13 cellular contexts compared by ENCODE assay signal in genomic region chr13:41614671-41615519, GRCh38.
DNase-seq lines count a peak whose midpoint lies in the region; ATAC-seq and TF ChIP-seq lines count a peak whose summit lies in the region.
"Had no signal": no experiment of that assay in that cellular context is flagged by ENCODE, and none has a peak within 500 bp of the region (broad histone marks: within the 10 kb centered on the region; RNA-seq: fewer than 3 reads in every experiment).

No MANE protein-coding gene starts in this region.

- H3K9me3 Mint-ChIP-seq in stimulated activated effector memory CD8-positive, alpha-beta T cell treated with anti-CD3 and anti-CD28 coated beads, Interleukin-12 subunit alpha, Interleukin-12 subunit beta, amount 100 ng/mL, for 72 hours: no peaks in the 10 kb centered on the region

- in situ Hi-C loops in G401 (cut with HindIII; ENCODE audit: low sequenced_read_pairs): no loop called here

- peak overlapping the region; percentile 44 for H3K27ac ChIP-seq in parathyroid adenoma

- H3K4me3 ChIP-seq in AG10803 (ENCODE audit: low read length) (no peak overlapping the region), fibroblast of the aortic adventitia (ENCODE audit: low read depth, low read length) (no peak overlapping the region), parathyroid adenoma (ENCODE audit: low read depth, low read length) (no peak overlapping the region)
- H3K4me3 ChIP-seq: GM12878, thoracic aorta had no signal

- H2AFZ ChIP-seq in parathyroid adenoma: no peak overlapping the region

- H3K4me1 ChIP-seq in parathyroid adenoma: no peaks in the 10 kb centered on the region

- H3K27me3 ChIP-seq in parathyroid adenoma (ENCODE audit: control insufficient read depth, insufficient read depth, low read length): no peaks in the 10 kb centered on the region

- peaks cover 14% of the 10 kb centered on the region for H3K36me3 Mint-ChIP-seq in stimulated activated effector memory CD8-positive, alpha-beta T cell treated with anti-CD3 and anti-CD28 coated beads, Interleukin-12 subunit alpha, Interleukin-12 subunit beta, amount 100 ng/mL, for 72 hours

- H3K4me3 Mint-ChIP-seq in stimulated activated effector memory CD8-positive, alpha-beta T cell treated with anti-CD3 and anti-CD28 coated beads, Interleukin-12 subunit alpha, Interleukin-12 subunit beta, amount 100 ng/mL, for 72 hours: no peak overlapping the region
- H3K4me3 Mint-ChIP-seq: T-helper 2 cell treated with Interferon-gamma antibody and Interleukin-4, amounts not matched to agents 5 μg/mL and 100 μg/mL, for 36 hours had no signal

- no peaks in the 10 kb centered on the region for H3K79me2 ChIP-seq in parathyroid adenoma

- H3K9ac ChIP-seq in parathyroid adenoma: no peak overlapping the region

- ATAC-seq in SK-N-SH treated with all-trans-retinoic acid at 6 μM for 48 hours: peak; percentile 83
- no peak for ATAC-seq in HG02759 (IDR thresholded peaks at IDR 0.05; ENCODE audit: unreplicated experiment)
- ATAC-seq in stimulated activated effector memory CD8-positive, alpha-beta T cell treated with anti-CD3 and anti-CD28 coated beads, Interleukin-12 subunit alpha, Interleukin-12 subunit beta, amount 100 ng/mL, for 72 hours: no peak
- ATAC-seq: GM12878 had no signal

- DNase-seq in AG10803 (ENCODE audit: low read depth) (peak; percentile 43), fibroblast of the aortic adventitia (ENCODE audit: low read depth) (peak; percentile 55), G401 (ENCODE audit: low spot score) (no peak), NOMO-1 treated with dmso at 0.1 percent for 144 hours (lab: John Stamatoyannopoulos, UW; ENCODE audit: unreplicated experiment) (no peak)
- DNase-seq in stimulated activated effector memory CD8-positive, alpha-beta T cell treated with anti-CD3 and anti-CD28 coated beads, Interleukin-12 subunit alpha, Interleukin-12 subunit beta, amount 100 ng/mL, for 72 hours (ENCODE audit: low spot score in 2 of 2): no peak
- DNase-seq: activated effector memory CD4-positive, alpha-beta T cell treated with anti-CD3 and anti-CD28 coated beads, Interleukin-2, amount 50 U/mL, for 16 hours; NCI-H1436 treated with DMSO at 0.1 percent for 48 hours had no signal

- TF ChIP-seq CTCF in AG10803 (conservative IDR thresholded peaks at IDR 0.05; ENCODE audit: low read length) (no peak), fibroblast of the aortic adventitia (IDR thresholded peaks at IDR 0.05; ENCODE audit: insufficient read depth, low read length) (no peak), parathyroid adenoma (IDR thresholded peaks at IDR 0.05) (no peak)

- no peak overlapping the region for H3K4me2 ChIP-seq in parathyroid adenoma (ENCODE audit: low read length)

- no peaks in the 10 kb centered on the region for H3K9me3 ChIP-seq in parathyroid adenoma (ENCODE audit: control insufficient read depth, low read length)
- H3K9me3 ChIP-seq: thoracic aorta had no signal

- no peaks in the 10 kb centered on the region for H3K4me1 Mint-ChIP-seq in stimulated activated effector memory CD8-positive, alpha-beta T cell treated with anti-CD3 and anti-CD28 coated beads, Interleukin-12 subunit alpha, Interleukin-12 subunit beta, amount 100 ng/mL, for 72 hours

- H3K27ac Mint-ChIP-seq in stimulated activated effector memory CD8-positive, alpha-beta T cell treated with anti-CD3 and anti-CD28 coated beads, Interleukin-12 subunit alpha, Interleukin-12 subunit beta, amount 100 ng/mL, for 72 hours: no peak overlapping the region
- H3K27ac Mint-ChIP-seq: T-helper 2 cell treated with Interferon-gamma antibody and Interleukin-4, amounts not matched to agents 5 μg/mL and 100 μg/mL, for 36 hours had no signal

- no peaks in the 10 kb centered on the region for H3K36me3 ChIP-seq in parathyroid adenoma (ENCODE audit: control insufficient read depth, insufficient read depth, low read length)

TF ChIP-seq in SK-N-SH treated with all-trans-retinoic acid at 6 μM for 48 hours, 23 proteins besides CTCF, POLR2A, EP300 and RAD21:
- TF ChIP-seq, protein P1, sequence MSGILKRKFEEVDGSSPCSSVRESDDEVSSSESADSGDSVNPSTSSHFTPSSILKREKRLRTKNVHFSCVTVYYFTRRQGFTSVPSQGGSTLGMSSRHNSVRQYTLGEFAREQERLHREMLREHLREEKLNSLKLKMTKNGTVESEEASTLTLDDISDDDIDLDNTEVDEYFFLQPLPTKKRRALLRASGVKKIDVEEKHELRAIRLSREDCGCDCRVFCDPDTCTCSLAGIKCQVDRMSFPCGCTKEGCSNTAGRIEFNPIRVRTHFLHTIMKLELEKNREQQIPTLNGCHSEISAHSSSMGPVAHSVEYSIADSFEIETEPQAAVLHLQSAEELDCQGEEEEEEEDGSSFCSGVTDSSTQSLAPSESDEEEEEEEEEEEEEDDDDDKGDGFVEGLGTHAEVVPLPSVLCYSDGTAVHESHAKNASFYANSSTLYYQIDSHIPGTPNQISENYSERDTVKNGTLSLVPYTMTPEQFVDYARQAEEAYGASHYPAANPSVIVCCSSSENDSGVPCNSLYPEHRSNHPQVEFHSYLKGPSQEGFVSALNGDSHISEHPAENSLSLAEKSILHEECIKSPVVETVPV (CRISPR knock-in tag; IDR thresholded peaks at IDR 0.05): no peak
- no peak for TF ChIP-seq PPARA (CRISPR knock-in tag; IDR thresholded peaks at IDR 0.05; ENCODE audit: borderline replicate concordance)
- TF ChIP-seq ZFP30 (CRISPR knock-in tag; IDR thresholded peaks at IDR 0.05): no peak
- no peak for TF ChIP-seq PATZ1 (CRISPR knock-in tag; IDR thresholded peaks at IDR 0.05; ENCODE audit: borderline replicate concordance)
- no peak for TF ChIP-seq RARB (CRISPR knock-in tag; IDR thresholded peaks at IDR 0.05)
- peak; percentile 38 for TF ChIP-seq ISL1 (CRISPR knock-in tag; IDR thresholded peaks at IDR 0.05)
- TF ChIP-seq ZC3H10 (CRISPR knock-in tag; IDR thresholded peaks at IDR 0.05): no peak

Comparison
In these comparisons a context has a peak if more than half of its experiments do, and no peak if none do; other contexts are left out.
1. DNase-seq: peak in AG10803 (single experiment) and fibroblast of the aortic adventitia (single experiment); none in G401 (single experiment), NOMO-1 treated with dmso at 0.1 percent for 144 hours (single experiment) and stimulated activated effector memory CD8-positive, alpha-beta T cell treated with anti-CD3 and anti-CD28 coated beads, Interleukin-12 subunit alpha, Interleukin-12 subunit beta, amount 100 ng/mL, for 72 hours (0 of 2).